ENCODE assay signal across 21 cellular contexts in the genomic region with DNA sequence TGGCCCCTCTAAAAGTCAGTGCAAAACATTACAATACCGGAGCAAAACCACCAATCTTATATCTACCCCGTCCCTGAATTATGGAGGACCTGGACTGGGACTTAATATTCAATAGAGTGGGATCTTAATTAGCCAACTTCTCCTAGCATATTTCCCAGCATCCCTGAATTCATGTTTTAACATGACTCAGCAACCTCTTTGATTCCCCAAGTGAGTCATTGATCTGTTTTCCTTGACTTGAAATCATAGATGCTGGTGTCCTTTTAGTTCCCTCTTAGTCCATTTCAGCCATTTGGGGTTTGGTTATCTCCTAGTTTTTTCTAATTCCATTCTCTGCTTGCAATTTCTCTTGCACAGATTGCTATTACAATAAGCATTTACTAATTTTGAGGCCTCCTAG.
"Had no signal": no experiment of that assay in that cellular context is flagged by ENCODE, and none has a peak within 500 bp of the region (broad histone marks: within the 10 kb centered on the region; RNA-seq: fewer than 3 reads in every experiment).

No MANE protein-coding gene starts in this region.

- H3K27me3 ChIP-seq: esophagus muscularis mucosa, gastroesophageal sphincter, spleen, testis, tibial nerve, upper lobe of right lung, vagina had no signal

- H3K36me3 Mint-ChIP-seq: immature natural killer cell; naive thymus-derived CD4-positive, alpha-beta T cell; stimulated activated naive B cell treated with anti-CD40 and anti-IgM and Interleukin-4, amounts not matched to agents 10 μg/mL and 1 μg/mL and 100 μg/mL, for 72 hours had no signal

- H3K27ac ChIP-seq: esophagus muscularis mucosa, gastroesophageal sphincter, parathyroid adenoma, prostate gland, spleen, testis, tibial nerve, upper lobe of right lung, vagina had no signal

- H3K27ac Mint-ChIP-seq: immature natural killer cell; naive thymus-derived CD4-positive, alpha-beta T cell; nephron progenitor cell; stimulated activated naive B cell treated with anti-CD40 and anti-IgM and Interleukin-4, amounts not matched to agents 10 μg/mL and 1 μg/mL and 100 μg/mL, for 72 hours; stimulated activated naive CD8-positive, alpha-beta T cell treated with anti-CD3 and anti-CD28 coated beads, Interleukin-15, amount 100 ng/mL, for 72 hours had no signal

- H3K36me3 ChIP-seq: esophagus muscularis mucosa, gastroesophageal sphincter, prostate gland, spleen, tibial nerve, upper lobe of right lung, vagina had no signal

- H3K4me1 ChIP-seq: gastroesophageal sphincter, parathyroid adenoma, prostate gland, spleen, testis, tibial nerve, upper lobe of right lung, vagina had no signal

- H3K27me3 Mint-ChIP-seq: naive thymus-derived CD4-positive, alpha-beta T cell; stimulated activated naive B cell treated with anti-CD40 and anti-IgM and Interleukin-4, amounts not matched to agents 10 μg/mL and 1 μg/mL and 100 μg/mL, for 72 hours; stimulated activated naive CD8-positive, alpha-beta T cell treated with anti-CD3 and anti-CD28 coated beads, Interleukin-15, amount 100 ng/mL, for 72 hours had no signal

- FAIRE-seq: endometrium had no signal

- ATAC-seq: gastroesophageal sphincter; naive thymus-derived CD4-positive, alpha-beta T cell; sciatic nerve; stimulated activated naive B cell treated with anti-CD40 and anti-IgM and Interleukin-4, amounts not matched to agents 10 μg/mL and 1 μg/mL and 100 μg/mL, for 72 hours; stimulated activated naive CD8-positive, alpha-beta T cell treated with anti-CD3 and anti-CD28 coated beads, Interleukin-15, amount 100 ng/mL, for 72 hours had no signal

- H3K4me3 ChIP-seq: esophagus muscularis mucosa, gastroesophageal sphincter, prostate gland, spleen, testis, tibial nerve, upper lobe of right lung, vagina had no signal

- H3K4me1 Mint-ChIP-seq: immature natural killer cell; naive thymus-derived CD4-positive, alpha-beta T cell; nephron progenitor cell; stimulated activated naive B cell treated with anti-CD40 and anti-IgM and Interleukin-4, amounts not matched to agents 10 μg/mL and 1 μg/mL and 100 μg/mL, for 72 hours; stimulated activated naive CD8-positive, alpha-beta T cell treated with anti-CD3 and anti-CD28 coated beads, Interleukin-15, amount 100 ng/mL, for 72 hours had no signal

- DNase-seq: effector memory CD4-positive, alpha-beta T cell; immature natural killer cell; naive thymus-derived CD4-positive, alpha-beta T cell; nephron progenitor cell; retina; spleen; stimulated activated CD4-positive, alpha-beta T cell treated with anti-CD3 and anti-CD28 coated beads, Interleukin-15, amount 100 ng/mL, for 24 hours; stimulated activated CD4-positive, alpha-beta T cell treated with anti-CD3 and anti-CD28 coated beads, Interleukin-2, amount 100 ng/mL, for 24 hours; stimulated activated CD4-positive, alpha-beta T cell treated with anti-CD3 and anti-CD28 coated beads, Interleukin-4, amount 100 ng/mL, for 4 hours; stimulated activated naive B cell treated with anti-CD40 and anti-IgM and Interleukin-4, amounts not matched to agents 10 μg/mL and 1 μg/mL and 100 μg/mL, for 72 hours; stimulated activated naive CD8-positive, alpha-beta T cell treated with anti-CD3 and anti-CD28 coated beads, Interleukin-15, amount 100 ng/mL, for 72 hours; testis; upper lobe of right lung had no signal

- H3K4me3 Mint-ChIP-seq: immature natural killer cell; naive thymus-derived CD4-positive, alpha-beta T cell; nephron progenitor cell; stimulated activated naive B cell treated with anti-CD40 and anti-IgM and Interleukin-4, amounts not matched to agents 10 μg/mL and 1 μg/mL and 100 μg/mL, for 72 hours; stimulated activated naive CD8-positive, alpha-beta T cell treated with anti-CD3 and anti-CD28 coated beads, Interleukin-15, amount 100 ng/mL, for 72 hours had no signal

- H3K9me3 ChIP-seq: esophagus muscularis mucosa, gastroesophageal sphincter, prostate gland, testis, upper lobe of right lung, vagina had no signal
